1 cellular context compared by ENCODE assay signal in genomic region chr2:46695283-46695682, GRCh38.
TF ChIP-seq lines count a peak whose summit lies in the region.

No MANE protein-coding gene starts in this region.

TF ChIP-seq in SK-N-SH treated with all-trans-retinoic acid at 6 μM for 48 hours, 23 proteins besides CTCF, POLR2A, EP300 and RAD21 (continued from another document):
- TF ChIP-seq PATZ1 (CRISPR knock-in tag; IDR thresholded peaks at IDR 0.05; ENCODE audit: borderline replicate concordance) (no peak), ZFP3 (CRISPR knock-in tag; IDR thresholded peaks at IDR 0.05) (no peak), TSHZ2 (CRISPR knock-in tag; IDR thresholded peaks at IDR 0.05) (no peak), ZFP30 (CRISPR knock-in tag; IDR thresholded peaks at IDR 0.05) (no peak), TOX (CRISPR knock-in tag; IDR thresholded peaks at IDR 0.05; ENCODE audit: borderline replicate concordance) (no peak), CSRNP3 (CRISPR knock-in tag; IDR thresholded peaks at IDR 0.05) (no peak), ZC3H10 (CRISPR knock-in tag; IDR thresholded peaks at IDR 0.05) (no peak)
